In the genomic region with DNA sequence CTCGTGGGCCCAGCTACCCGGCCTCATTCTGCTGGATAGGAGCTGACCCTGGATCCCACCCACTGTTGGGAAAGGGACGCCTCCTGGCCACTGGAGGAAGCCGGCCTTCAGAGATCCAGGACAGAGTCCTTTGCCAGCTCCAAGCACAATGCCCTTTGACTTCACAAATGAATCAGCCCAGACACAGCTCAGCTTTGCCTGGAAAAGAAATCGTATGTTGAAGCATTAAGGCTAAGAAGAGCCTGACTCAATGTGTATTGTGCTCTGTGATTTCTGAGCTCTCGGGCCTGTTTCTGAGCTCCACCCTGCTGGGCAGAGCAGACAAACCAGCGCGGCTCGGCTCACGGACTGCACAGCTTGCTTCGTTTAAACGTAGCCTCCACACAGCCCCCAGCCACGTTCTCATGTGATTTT, we compare ENCODE assay signal across 18 cellular contexts.
DNase-seq lines count a peak whose midpoint lies in the region; ATAC-seq, FAIRE-seq and TF ChIP-seq lines count a peak whose summit lies in the region.
"Had no signal": no experiment of that assay in that cellular context is flagged by ENCODE, and none has a peak within 500 bp of the region (broad histone marks: within the 10 kb centered on the region; RNA-seq: fewer than 3 reads in every experiment).

No MANE protein-coding gene starts in this region.

- H3K4me1 ChIP-seq in endothelial cell of umbilical vein (ENCODE audit: control insufficient read depth, extremely low read depth, insufficient read depth, low read length) (peaks cover 35% of the 10 kb centered on the region), upper lobe of right lung (peaks cover 9% of the 10 kb centered on the region)
- H3K4me1 ChIP-seq: left ventricle myocardium inferior had no signal

- peaks cover 6% of the 10 kb centered on the region; the same call in 1 of the 2 replicates for H3K4me1 Mint-ChIP-seq in HFFc6 (ENCODE audit: low read depth)
- H3K4me1 Mint-ChIP-seq: brain had no signal

- POLR2A ChIA-PET in endothelial cell of umbilical vein (lab: Charles Lee): interaction anchor here (0.6 to 1.1 kb wide), 2 partner anchors 21 to 1686 kb away, joined by 4 to 7 read pairs; no protein-coding TSS in a partner anchor

- intact Hi-C loops in endothelial cell of umbilical vein (cut with micrococcal nuclease) (no loop called here), upper lobe of right lung (cut with DNase I) (no loop called here)

- ATAC-seq in upper lobe of right lung (peak; percentile 19), GM21737 (IDR thresholded peaks at IDR 0.05; ENCODE audit: unreplicated experiment) (no peak)

- H4K20me1 ChIP-seq in endothelial cell of umbilical vein (replicated peaks; ENCODE audit: control insufficient read depth, extremely low read depth, insufficient read depth, low read length): no peaks in the 10 kb centered on the region

- peaks cover 10% of the 10 kb centered on the region for H3K27me3 Mint-ChIP-seq in HFFc6 (ENCODE audit: insufficient read depth)
- H3K27me3 Mint-ChIP-seq: CD4-positive, alpha-beta T cell had no signal

- TF ChIP-seq POLR2A in endothelial cell of umbilical vein (IDR thresholded peaks at IDR 0.05; ENCODE audit: low read depth, low read length): no peak

- no peaks in the 10 kb centered on the region for H3K36me3 ChIP-seq in endothelial cell of umbilical vein (ENCODE audit: control insufficient read depth in 2 of 2, extremely low read depth in 1 of 2, insufficient read depth in 2 of 2, low read length in 2 of 2)
- no peaks in the 10 kb centered on the region for H3K36me3 ChIP-seq in upper lobe of right lung
- H3K36me3 ChIP-seq: left ventricle myocardium inferior, thoracic aorta had no signal

- dilution Hi-C loops in endothelial cell of umbilical vein (cut with MboI; ENCODE audit: extremely low pct_ligation_motif_present, low sequenced_read_pairs): no loop called here

- DNase-seq in HFFc6 (peak; percentile 18), endothelial cell of umbilical vein (ENCODE audit: low read depth, low spot score) (peak; percentile 79), midbrain (lab: John Stamatoyannopoulos, UW) (peak; percentile 11), upper lobe of right lung (no peak), SIG-M5 (lab: John Stamatoyannopoulos, UW) (no peak), AML-193 (lab: John Stamatoyannopoulos, UW) (no peak)
- DNase-seq: activated CD4-positive, alpha-beta T cell treated with anti-CD3 and anti-CD28 coated beads for 4 hours; activated CD8-positive, alpha-beta memory T cell treated with anti-CD3 and anti-CD28 coated beads, Interleukin-2, amount 50 U/mL, for 48 hours; activated naive CD4-positive, alpha-beta T cell; CD4-positive, alpha-beta T cell; DMS79 treated with DMSO at 0.1 percent for 48 hours; left ventricle myocardium inferior; naive thymus-derived CD4-positive, alpha-beta T cell; NCI-H2029 treated with DMSO at 0.1 percent for 48 hours; NCI-H524 had no signal

- H3K9me3 ChIP-seq in endothelial cell of umbilical vein (replicated peaks; ENCODE audit: control insufficient read depth, insufficient read depth, low read length) (peaks cover 2% of the 10 kb centered on the region), upper lobe of right lung (no peaks in the 10 kb centered on the region)
- H3K9me3 ChIP-seq: thoracic aorta had no signal

- CTCF ChIA-PET in endothelial cell of umbilical vein (lab: Charles Lee): interaction anchor here (0.8 to 2.6 kb wide), 9 partner anchors 9 to 259 kb away, joined by 3 to 8 read pairs (median 3); no protein-coding TSS in a partner anchor

- H3K4me3 Mint-ChIP-seq in HFFc6: no peak overlapping the region
- H3K4me3 Mint-ChIP-seq: brain; CD4-positive, alpha-beta T cell; naive thymus-derived CD4-positive, alpha-beta T cell had no signal

- no peaks in the 10 kb centered on the region for H3K79me2 ChIP-seq in endothelial cell of umbilical vein (ENCODE audit: control insufficient read depth, insufficient read depth, low read length)

- peak; percentile 96 for FAIRE-seq in endothelial cell of umbilical vein (lab: Jason Lieb, UNC)

- peaks cover 10% of the 10 kb centered on the region for H3K9me3 Mint-ChIP-seq in HFFc6
- H3K9me3 Mint-ChIP-seq: CD4-positive, alpha-beta T cell had no signal

- no peak overlapping the region for H3K9ac ChIP-seq in endothelial cell of umbilical vein (replicated peaks; ENCODE audit: extremely low read depth, insufficient read depth, low read length)

- BruUV-seq in endothelial cell of umbilical vein (replicated peaks; lab: Mats Ljungman, UMichigan): no TSS peak

- H3K4me2 ChIP-seq in endothelial cell of umbilical vein (ENCODE audit: insufficient read depth, low read length): no peak overlapping the region

- no peaks in the 10 kb centered on the region; the same call in 1 of the 2 replicates for H3K36me3 Mint-ChIP-seq in HFFc6 (ENCODE audit: low read depth)
- H3K36me3 Mint-ChIP-seq: brain; naive thymus-derived CD4-positive, alpha-beta T cell had no signal

- H2AFZ ChIP-seq in endothelial cell of umbilical vein (ENCODE audit: low read depth, low read length): peak overlapping the region; percentile 68

- H3K27ac ChIP-seq in endothelial cell of umbilical vein (ENCODE audit: insufficient read depth, low read depth, low read length) (peak overlapping the region; percentile 82), upper lobe of right lung (no peak overlapping the region)
- H3K27ac ChIP-seq: left ventricle myocardium inferior, thoracic aorta had no signal

- TF ChIP-seq CTCF in HFFc6 (IDR thresholded peaks at IDR 0.05) (no peak), endothelial cell of umbilical vein (IDR thresholded peaks at IDR 0.05; ENCODE audit: extremely low read depth in 1 of 2, insufficient read depth in 1 of 2, low read depth in 1 of 2, low read length in 2 of 2) (no peak), upper lobe of right lung (IDR thresholded peaks at IDR 0.05) (no peak)

- H3K4me3 ChIP-seq in endothelial cell of umbilical vein (replicated peaks in 1 of 3; ENCODE audit: insufficient read depth in 1 of 3, low read depth in 1 of 3, low read length in 3 of 3) (no peak overlapping the region), upper lobe of right lung (no peak overlapping the region)
- H3K4me3 ChIP-seq: left ventricle myocardium inferior, thoracic aorta had no signal

- no peaks in the 10 kb centered on the region for H3K9me1 ChIP-seq in endothelial cell of umbilical vein (replicated peaks; ENCODE audit: control insufficient read depth, extremely low read depth, insufficient read depth, low read length)

- peak overlapping the region; percentile 50; the same call in 1 of the 2 replicates for H3K27ac Mint-ChIP-seq in HFFc6
- H3K27ac Mint-ChIP-seq: brain; CD4-positive, alpha-beta T cell; naive thymus-derived CD4-positive, alpha-beta T cell had no signal

- H3K27me3 ChIP-seq in endothelial cell of umbilical vein (ENCODE audit: control insufficient read depth in 2 of 2, insufficient read depth in 2 of 2, low read length in 2 of 2) (no peaks in the 10 kb centered on the region), upper lobe of right lung (no peaks in the 10 kb centered on the region)

TF ChIP-seq in endothelial cell of umbilical vein, 7 proteins besides CTCF, POLR2A, EP300 and RAD21:
- TF ChIP-seq JUN (IDR thresholded peaks at IDR 0.05; ENCODE audit: borderline replicate concordance, insufficient read depth, insufficient read length, low read depth): no peak
- peak; percentile 36 for TF ChIP-seq FOS (IDR thresholded peaks at IDR 0.05; ENCODE audit: borderline replicate concordance, insufficient read depth, low read length)

Comparison
In these comparisons a context has a peak if more than half of its experiments do, and no peak if none do; other contexts are left out.
1. DNase-seq: peak in HFFc6 (single experiment), endothelial cell of umbilical vein (single experiment) and midbrain (single experiment); none in upper lobe of right lung (single experiment), SIG-M5 (single experiment) and AML-193 (0 of 2).